In the genomic region with DNA sequence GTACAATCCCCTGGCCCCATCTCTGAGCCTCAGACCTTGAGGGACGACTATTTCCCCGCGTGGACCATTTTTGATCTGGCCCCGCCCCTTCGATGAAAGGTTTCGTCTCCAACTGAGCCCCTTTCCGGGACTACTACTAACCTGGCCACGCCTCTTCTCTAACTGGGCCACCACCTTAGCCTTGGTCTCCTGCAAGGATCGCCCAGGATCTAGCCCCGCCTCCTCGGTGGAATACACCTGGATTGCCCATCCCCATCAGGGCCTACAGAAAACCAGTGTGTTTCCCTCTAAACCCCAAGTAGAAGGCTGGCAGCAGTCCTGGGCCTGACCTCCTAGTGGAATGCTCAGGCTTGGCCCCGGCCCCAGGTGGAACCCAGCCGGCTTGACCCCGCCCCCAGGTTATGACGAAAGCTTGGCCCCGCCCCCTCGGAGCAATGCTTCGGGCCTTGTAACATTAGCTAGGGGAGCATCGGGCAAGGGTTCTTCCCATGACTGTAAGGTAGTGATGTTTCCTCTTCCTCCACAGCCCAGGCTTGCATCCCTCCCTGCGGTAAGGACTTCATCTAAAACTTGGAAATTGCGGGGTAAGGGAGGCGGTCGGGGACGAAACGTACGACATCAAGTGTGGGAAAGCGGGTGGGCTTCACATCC, we compare ENCODE assay signal across 8 cellular contexts. TPM values are rescaled to one million over a fixed set of nuclear protein-coding genes. Genes with fewer than 3 reads are reported as not detected.
DNase-seq lines count a peak whose midpoint lies in the region; ATAC-seq and TF ChIP-seq lines count a peak whose summit lies in the region.

No MANE protein-coding gene starts in this region.

- peak overlapping the region; percentile 88 to 92 for H3K4me3 Mint-ChIP-seq in stimulated activated naive B cell treated with anti-CD40 and anti-IgM and Interleukin-4, amounts not matched to agents 10 μg/mL and 1 μg/mL and 100 μg/mL, for 72 hours

- H3K27me3 Mint-ChIP-seq in stimulated activated naive B cell treated with anti-CD40 and anti-IgM and Interleukin-4, amounts not matched to agents 10 μg/mL and 1 μg/mL and 100 μg/mL, for 72 hours: peaks cover 33 to 37% of the 10 kb centered on the region in 2 donors

- H3K4me3 ChIP-seq in ectodermal cell (ENCODE audit: insufficient read depth, low read depth, low read length): peak overlapping the region; percentile 56
- H3K4me3 ChIP-seq in lower lobe of right lung: peak overlapping the region; percentile 82

- H3K9me3 Mint-ChIP-seq in stimulated activated naive B cell treated with anti-CD40 and anti-IgM and Interleukin-4, amounts not matched to agents 10 μg/mL and 1 μg/mL and 100 μg/mL, for 72 hours: no peaks in the 10 kb centered on the region

- DNase-seq in GM03348 (ENCODE audit: low spot score): peak; percentile 71
- DNase-seq in activated CD4-positive, alpha-beta T cell treated with anti-CD3 and anti-CD28 coated beads for 24 hours (ENCODE audit: low read depth in 2 of 2): peak; percentile 33 to 46
- DNase-seq in lower lobe of right lung: peak; percentile 89
- DNase-seq in stimulated activated naive B cell treated with anti-CD40 and anti-IgM and Interleukin-4, amounts not matched to agents 10 μg/mL and 1 μg/mL and 100 μg/mL, for 72 hours: no peak
- DNase-seq in SKM-1 treated with dmso at 0.1 percent for 144 hours (lab: John Stamatoyannopoulos, UW; ENCODE audit: unreplicated experiment): no peak

- H3K36me3 ChIP-seq in ectodermal cell (ENCODE audit: control insufficient read depth, insufficient read depth, low read length) (no peaks in the 10 kb centered on the region), lower lobe of right lung (peaks cover 46% of the 10 kb centered on the region)

- H3K27ac ChIP-seq in ectodermal cell (ENCODE audit: insufficient read depth, low read depth, low read length, poor library complexity, severe bottlenecking) (peak overlapping the region; percentile 26), lower lobe of right lung (peak overlapping the region; percentile 95)

- H3K27me3 ChIP-seq in ectodermal cell (ENCODE audit: control insufficient read depth, insufficient read depth, low read length, poor library complexity, severe bottlenecking) (peaks cover 18% of the 10 kb centered on the region), lower lobe of right lung (ENCODE audit: low read depth) (no peaks in the 10 kb centered on the region)

- H3K4me1 ChIP-seq in ectodermal cell (ENCODE audit: control insufficient read depth, insufficient read depth, low read length) (peaks cover 12% of the 10 kb centered on the region), lower lobe of right lung (peaks cover 29% of the 10 kb centered on the region)

- peaks cover 23 to 42% of the 10 kb centered on the region in 2 donors for H3K4me1 Mint-ChIP-seq in stimulated activated naive B cell treated with anti-CD40 and anti-IgM and Interleukin-4, amounts not matched to agents 10 μg/mL and 1 μg/mL and 100 μg/mL, for 72 hours

- H3K27ac Mint-ChIP-seq in stimulated activated naive B cell treated with anti-CD40 and anti-IgM and Interleukin-4, amounts not matched to agents 10 μg/mL and 1 μg/mL and 100 μg/mL, for 72 hours: peak overlapping the region; percentile 73

- intact Hi-C loops in lower lobe of right lung (cut with DNase I): no loop called here

- no peaks in the 10 kb centered on the region for H3K9me3 ChIP-seq in ectodermal cell (ENCODE audit: control insufficient read depth, low read length)
- H3K9me3 ChIP-seq in lower lobe of right lung: no peaks in the 10 kb centered on the region

- peaks cover 14 to 18% of the 10 kb centered on the region in 2 donors for H3K36me3 Mint-ChIP-seq in stimulated activated naive B cell treated with anti-CD40 and anti-IgM and Interleukin-4, amounts not matched to agents 10 μg/mL and 1 μg/mL and 100 μg/mL, for 72 hours

- 30 to 39% methylated on average over 26 to 27 of the region's 27 CpGs for WGBS in ectodermal cell, 2 experiments

- no peak for TF ChIP-seq CTCF in lower lobe of right lung (IDR thresholded peaks at IDR 0.05)

- ATAC-seq in lower lobe of right lung: peak; percentile 62 to 75
- no peak for ATAC-seq in stimulated activated naive B cell treated with anti-CD40 and anti-IgM and Interleukin-4, amounts not matched to agents 10 μg/mL and 1 μg/mL and 100 μg/mL, for 72 hours (replicated peaks)
- no peak for ATAC-seq in HG02678 (IDR thresholded peaks at IDR 0.05; ENCODE audit: unreplicated experiment)
- no peak for ATAC-seq in GM19023 (IDR thresholded peaks at IDR 0.05; ENCODE audit: unreplicated experiment)

RNA-seq across cellular contexts. Expression of a gene that starts 9.1 kb away (rescaled TPM):
- polyA plus RNA-seq in ectodermal cell (2013, experiment 1 of 4): 7.5 TPM
- polyA plus RNA-seq in ectodermal cell (2013, experiment 2 of 4): 8.7 TPM
- 7.6 TPM for polyA plus RNA-seq in ectodermal cell (2013, experiment 3 of 4)
- polyA plus RNA-seq in ectodermal cell (2013, experiment 4 of 4): 8.8 TPM
- 19.8 TPM for total RNA-seq in lower lobe of right lung

RNA-seq across cellular contexts. Expression of a gene that starts 21.6 kb away (rescaled TPM):
- polyA plus RNA-seq in ectodermal cell (2013, experiment 1 of 4): not detected
- polyA plus RNA-seq in ectodermal cell (2013, experiment 2 of 4): not detected
- polyA plus RNA-seq in ectodermal cell (2013, experiment 3 of 4): not detected
- polyA plus RNA-seq in ectodermal cell (2013, experiment 4 of 4): not detected
- not detected for total RNA-seq in lower lobe of right lung

RNA-seq across cellular contexts. Expression of a gene that starts 49.5 kb away (rescaled TPM):
- polyA plus RNA-seq in ectodermal cell (2013, experiment 1 of 4): not detected
- not detected for polyA plus RNA-seq in ectodermal cell (2013, experiment 2 of 4)
- not detected for polyA plus RNA-seq in ectodermal cell (2013, experiment 3 of 4)
- not detected for polyA plus RNA-seq in ectodermal cell (2013, experiment 4 of 4)
- 105 TPM for total RNA-seq in lower lobe of right lung

RNA-seq across cellular contexts. Expression of a gene that starts 55.6 kb away (rescaled TPM):
- polyA plus RNA-seq in ectodermal cell (2013, experiment 1 of 4): not detected
- not detected for polyA plus RNA-seq in ectodermal cell (2013, experiment 2 of 4)
- not detected for polyA plus RNA-seq in ectodermal cell (2013, experiment 3 of 4)
- not detected for polyA plus RNA-seq in ectodermal cell (2013, experiment 4 of 4)
- total RNA-seq in lower lobe of right lung: 20.3 TPM

RNA-seq across cellular contexts. Expression of a gene that starts 58.8 kb away (rescaled TPM):
- polyA plus RNA-seq in ectodermal cell (2013, experiment 1 of 4): not detected
- not detected for polyA plus RNA-seq in ectodermal cell (2013, experiment 2 of 4)
- polyA plus RNA-seq in ectodermal cell (2013, experiment 3 of 4): not detected
- polyA plus RNA-seq in ectodermal cell (2013, experiment 4 of 4): not detected
- 29.4 TPM for total RNA-seq in lower lobe of right lung

Comparison
In these comparisons a context has a peak if more than half of its experiments do, and no peak if none do; other contexts are left out.
1. DNase-seq: peak in GM03348 (single experiment), activated CD4-positive, alpha-beta T cell treated with anti-CD3 and anti-CD28 coated beads for 24 hours (2 of 2) and lower lobe of right lung (single experiment); none in stimulated activated naive B cell treated with anti-CD40 and anti-IgM and Interleukin-4, amounts not matched to agents 10 μg/mL and 1 μg/mL and 100 μg/mL, for 72 hours (single experiment) and SKM-1 treated with dmso at 0.1 percent for 144 hours (single experiment).
2. ATAC-seq: peak in lower lobe of right lung (2 of 2); none in stimulated activated naive B cell treated with anti-CD40 and anti-IgM and Interleukin-4, amounts not matched to agents 10 μg/mL and 1 μg/mL and 100 μg/mL, for 72 hours (0 of 2), HG02678 (single experiment) and GM19023 (single experiment).